In the genomic region with DNA sequence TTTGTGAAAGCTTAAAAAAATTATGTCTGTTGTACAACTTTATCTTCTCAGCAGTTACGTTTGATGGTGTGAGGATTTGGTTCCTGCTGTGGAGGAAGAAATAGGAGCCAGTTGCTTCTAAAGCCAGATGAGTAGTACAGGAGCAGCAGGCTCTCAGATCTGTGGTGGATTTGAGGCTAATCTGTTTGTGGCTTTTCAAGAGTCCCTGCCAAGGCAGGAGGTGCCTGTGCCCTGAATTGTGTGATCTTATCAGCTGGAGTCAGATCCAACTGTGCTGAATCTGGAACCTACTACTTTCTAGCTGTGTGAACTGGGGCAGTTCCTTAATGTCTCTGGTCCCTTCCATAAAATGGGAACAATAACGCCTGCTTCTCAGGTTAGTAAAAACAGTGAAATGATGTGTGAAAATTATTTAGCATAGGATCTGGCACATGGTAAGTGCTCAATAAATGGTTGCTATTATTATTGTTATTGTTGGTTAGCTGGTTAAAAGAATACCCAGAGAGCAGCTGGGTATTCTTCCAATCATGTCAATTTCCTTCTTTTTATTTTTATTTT, we compare ENCODE assay signal across 17 cellular contexts. TPM values are rescaled to one million over a fixed set of nuclear protein-coding genes. Genes with fewer than 3 reads are reported as not detected.
DNase-seq lines count a peak whose midpoint lies in the region; ATAC-seq and TF ChIP-seq lines count a peak whose summit lies in the region.
"Had no signal": no experiment of that assay in that cellular context is flagged by ENCODE, and none has a peak within 500 bp of the region (broad histone marks: within the 10 kb centered on the region; RNA-seq: fewer than 3 reads in every experiment).

No MANE protein-coding gene starts in this region.

- DNase-seq in RPMI7951 (ENCODE audit: low read depth) (peak; percentile 95), dermis blood vessel endothelial cell (peak; percentile 31), neural progenitor cell (ENCODE audit: low spot score) (peak; percentile 31), osteocyte (ENCODE audit: extremely low spot score, unreplicated experiment) (no peak), NCI-H526 treated with DMSO at 0.1 percent for 48 hours (lab: John Stamatoyannopoulos, UW) (no peak)
- DNase-seq: activated CD4-positive, alpha-beta T cell treated with anti-CD3 and anti-CD28 coated beads, Interleukin-2, amount 50 U/mL, for 48 hours; activated T-cell treated with anti-CD3 and anti-CD28 coated beads, Interleukin-2, amount 50 U/mL, for 72 hours; effector CD8-positive, alpha-beta T cell; foreskin melanocyte; NCI-H2081; stimulated activated CD4-positive, alpha-beta T cell treated with anti-CD3 and anti-CD28 coated beads, Interleukin-12 subunit alpha, Interleukin-12 subunit beta, amount 100 ng/mL, for 4 hours had no signal

- H3K9me3 Mint-ChIP-seq in neural progenitor cell (no peaks in the 10 kb centered on the region), osteocyte (ENCODE audit: unreplicated experiment) (no peaks in the 10 kb centered on the region)
- H3K9me3 Mint-ChIP-seq: activated T-cell treated with anti-CD3 and anti-CD28 coated beads, Interleukin-2, amount 50 U/mL, for 72 hours; T-helper 2 cell treated with Interferon-gamma antibody and Interleukin-4, amounts not matched to agents 5 μg/mL and 100 μg/mL, for 36 hours had no signal

- H4K20me1 ChIP-seq in neural progenitor cell (ENCODE audit: low read depth): no peaks in the 10 kb centered on the region

- H3K4me3 Mint-ChIP-seq in neural progenitor cell (peak overlapping the region; percentile 67), osteocyte (ENCODE audit: unreplicated experiment) (no peak overlapping the region)
- H3K4me3 Mint-ChIP-seq: activated T-cell treated with anti-CD3 and anti-CD28 coated beads, Interleukin-2, amount 50 U/mL, for 72 hours; T-helper 2 cell treated with Interferon-gamma antibody and Interleukin-4, amounts not matched to agents 5 μg/mL and 100 μg/mL, for 36 hours had no signal

- ATAC-seq in HG02798 (IDR thresholded peaks at IDR 0.05; ENCODE audit: poor library complexity, unreplicated experiment) (no peak), esophagus mucosa (no peak)

- H3K27me3 ChIP-seq in HUES48 (ENCODE audit: control insufficient read depth, insufficient read depth, low read length) (peaks cover 2% of the 10 kb centered on the region), neural progenitor cell (peaks cover 8% of the 10 kb centered on the region)
- H3K27me3 ChIP-seq: ascending aorta had no signal

- peaks cover 29% of the 10 kb centered on the region for H3F3A ChIP-seq in neural progenitor cell (ENCODE audit: low read depth)

- H3K4me1 ChIP-seq in HUES48 (ENCODE audit: control insufficient read depth, insufficient read depth, low read length): no peaks in the 10 kb centered on the region; the same call in 1 of the 2 replicates
- peaks cover 36% of the 10 kb centered on the region for H3K4me1 ChIP-seq in neural progenitor cell
- H3K4me1 ChIP-seq: ascending aorta had no signal

- H3K4me3 ChIP-seq in HUES48 (ENCODE audit: low read depth, low read length): no peak overlapping the region
- H3K4me3 ChIP-seq in neural progenitor cell: peak overlapping the region; percentile 29
- H3K4me3 ChIP-seq: ascending aorta had no signal

- H3K27ac Mint-ChIP-seq in neural progenitor cell (peak overlapping the region; percentile 99), osteocyte (ENCODE audit: unreplicated experiment) (no peak overlapping the region)
- H3K27ac Mint-ChIP-seq: activated T-cell treated with anti-CD3 and anti-CD28 coated beads, Interleukin-2, amount 50 U/mL, for 72 hours; T-helper 2 cell treated with Interferon-gamma antibody and Interleukin-4, amounts not matched to agents 5 μg/mL and 100 μg/mL, for 36 hours had no signal

- H3K36me3 ChIP-seq in HUES48 (ENCODE audit: control insufficient read depth, insufficient read depth, low read length) (no peaks in the 10 kb centered on the region), neural progenitor cell (no peaks in the 10 kb centered on the region)
- H3K36me3 ChIP-seq: ascending aorta had no signal

- H3K9ac ChIP-seq in HUES48 (ENCODE audit: low read depth, low read length): no peak overlapping the region
- H3K9ac ChIP-seq in neural progenitor cell: no peak overlapping the region

- H3K27ac ChIP-seq in HUES48 (ENCODE audit: low read depth, low read length): peak overlapping the region; percentile 78
- H3K27ac ChIP-seq in neural progenitor cell: peak overlapping the region; percentile 47
- H3K27ac ChIP-seq: ascending aorta, HL-60 had no signal

- H3K4me1 Mint-ChIP-seq in neural progenitor cell: peaks cover 56% of the 10 kb centered on the region
- H3K4me1 Mint-ChIP-seq in osteocyte (ENCODE audit: unreplicated experiment): peaks cover 19% of the 10 kb centered on the region

- H3K36me3 Mint-ChIP-seq in neural progenitor cell: peaks cover 4% of the 10 kb centered on the region
- H3K36me3 Mint-ChIP-seq in osteocyte (ENCODE audit: unreplicated experiment): peaks cover 12% of the 10 kb centered on the region

- H3K4me2 ChIP-seq in neural progenitor cell: peak overlapping the region; percentile 71

- no peaks in the 10 kb centered on the region for H3K79me2 ChIP-seq in neural progenitor cell (ENCODE audit: low read depth)

- no peak for TF ChIP-seq CTCF in neural progenitor cell (IDR thresholded peaks at IDR 0.05)
- TF ChIP-seq CTCF in osteocyte (IDR thresholded peaks at IDR 0.05): no peak

- H2AFZ ChIP-seq in neural progenitor cell (replicated peaks): peak overlapping the region; percentile 51

- H3K9me3 ChIP-seq in HUES48 (ENCODE audit: control insufficient read depth, insufficient read depth, low read length) (no peaks in the 10 kb centered on the region), neural progenitor cell (ENCODE audit: low read depth) (no peaks in the 10 kb centered on the region)
- H3K9me3 ChIP-seq: ascending aorta had no signal

- H3K27me3 Mint-ChIP-seq in neural progenitor cell (ENCODE audit: insufficient read depth, low read depth): peaks cover 7% of the 10 kb centered on the region
- peaks cover 2% of the 10 kb centered on the region for H3K27me3 Mint-ChIP-seq in osteocyte (ENCODE audit: unreplicated experiment)

RNA-seq across cellular contexts. Expression of a gene that starts 7.7 kb away (rescaled TPM):
- 32.3 and 34.4 TPM in 2 replicates for total RNA-seq in RPMI7951 (2014; rRNA removed; shearing (Covaris generic))
- 103 and 515 TPM in 2 replicates for total RNA-seq in dermis blood vessel endothelial cell
- total RNA-seq in neural progenitor cell (ENCODE audit: low replicate concordance): 1.6 and 2.0 TPM in 2 replicates
- 10.8 and 13.8 TPM in 2 replicates for total RNA-seq in osteocyte
- 1.2 TPM for total RNA-seq in esophagus mucosa
- total RNA-seq: activated T-cell treated with anti-CD3 and anti-CD28 coated beads, Interleukin-2, amount 50 U/mL, for 72 hours had no signal

Comparison
In these comparisons a context has a peak if more than half of its experiments do, and no peak if none do; other contexts are left out.
1. DNase-seq: peak in RPMI7951 (single experiment), dermis blood vessel endothelial cell (single experiment) and neural progenitor cell (single experiment); none in osteocyte (single experiment) and NCI-H526 treated with DMSO at 0.1 percent for 48 hours (single experiment).